Comparison of ENCODE assay signal across 12 cellular contexts in genomic region chr22:29150701-29151100, GRCh38. TPM values are rescaled to one million over a fixed set of nuclear protein-coding genes. Genes with fewer than 3 reads are reported as not detected.
"Had no signal": no experiment of that assay in that cellular context is flagged by ENCODE, and none has a peak within 500 bp of the region (broad histone marks: within the 10 kb centered on the region; RNA-seq: fewer than 3 reads in every experiment).

No MANE protein-coding gene starts in this region.

- H3K27ac ChIP-seq: pancreas had no signal

- ATAC-seq: pancreas had no signal

- H3K36me3 ChIP-seq: pancreas had no signal

- H3K4me3 ChIP-seq: pancreas, skin epidermis had no signal

- H3K27ac Mint-ChIP-seq: activated CD4-positive, alpha-beta memory T cell treated with anti-CD3 and anti-CD28 coated beads for 36 hours; activated T-helper 1 cell treated with anti-CD3 and anti-CD28 coated beads, Interleukin-12 subunit alpha, Interleukin-12 subunit beta, Interleukin-2, Interleukin-4 antibody, amounts not matched to agents 30 ng/mL and 10 ng/mL and 1 ng/mL, durations not matched to agents 14 hours and 24 hours and 36 hours had no signal

- H3K4me3 Mint-ChIP-seq: activated CD4-positive, alpha-beta memory T cell treated with anti-CD3 and anti-CD28 coated beads for 36 hours; activated T-helper 1 cell treated with anti-CD3 and anti-CD28 coated beads, Interleukin-12 subunit alpha, Interleukin-12 subunit beta, Interleukin-2, Interleukin-4 antibody, amounts not matched to agents 30 ng/mL and 10 ng/mL and 1 ng/mL, durations not matched to agents 14 hours and 24 hours and 36 hours; central memory CD8-positive, alpha-beta T cell; dendritic cell treated with granulocyte-macrophage colony-stimulating factor and Interleukin-4, amounts not matched to agents 40 ng/mL and 50 ng/mL, for 4 days; neural crest cell had no signal

- H3K9me3 Mint-ChIP-seq: activated CD4-positive, alpha-beta memory T cell treated with anti-CD3 and anti-CD28 coated beads for 36 hours; activated T-helper 1 cell treated with anti-CD3 and anti-CD28 coated beads, Interleukin-12 subunit alpha, Interleukin-12 subunit beta, Interleukin-2, Interleukin-4 antibody, amounts not matched to agents 30 ng/mL and 10 ng/mL and 1 ng/mL, durations not matched to agents 14 hours and 24 hours and 36 hours; central memory CD8-positive, alpha-beta T cell; dendritic cell treated with granulocyte-macrophage colony-stimulating factor and Interleukin-4, amounts not matched to agents 40 ng/mL and 50 ng/mL, for 4 days; neural crest cell had no signal

- H3K36me3 Mint-ChIP-seq: activated CD4-positive, alpha-beta memory T cell treated with anti-CD3 and anti-CD28 coated beads for 36 hours had no signal

- H3K27me3 ChIP-seq: pancreas had no signal

- H3K9me3 ChIP-seq: pancreas had no signal

- DNase-seq: activated CD4-positive, alpha-beta memory T cell treated with anti-CD3 and anti-CD28 coated beads for 36 hours; activated CD4-positive, alpha-beta T cell treated with anti-CD3 and anti-CD28 coated beads for 1 hour; activated naive CD4-positive, alpha-beta T cell; left cardiac atrium; mammary epithelial cell; SIG-M5 had no signal

RNA-seq across cellular contexts. Expression of gene EMID1, which starts 55.0 kb away (rescaled TPM):
- total RNA-seq: activated CD4-positive, alpha-beta memory T cell treated with anti-CD3 and anti-CD28 coated beads for 36 hours; activated T-helper 1 cell treated with anti-CD3 and anti-CD28 coated beads, Interleukin-12 subunit alpha, Interleukin-12 subunit beta, Interleukin-2, Interleukin-4 antibody, amounts not matched to agents 30 ng/mL and 10 ng/mL and 1 ng/mL, durations not matched to agents 14 hours and 24 hours and 36 hours had no signal
- polyA plus RNA-seq: mammary epithelial cell had no signal
